ENCODE assay signal across 27 cellular contexts in genomic region chr1:7327849-7328248, GRCh38.
"Had no signal": no experiment of that assay in that cellular context is flagged by ENCODE, and none has a peak within 500 bp of the region (broad histone marks: within the 10 kb centered on the region; RNA-seq: fewer than 3 reads in every experiment).

No MANE protein-coding gene starts in this region.

- H3K36me3 Mint-ChIP-seq: immature natural killer cell; stimulated activated effector memory CD8-positive, alpha-beta T cell treated with anti-CD3 and anti-CD28 coated beads, Interleukin-12 subunit alpha, Interleukin-12 subunit beta, amount 100 ng/mL, for 72 hours had no signal

- H3K36me3 ChIP-seq: left ventricle myocardium inferior, pancreas, prostate gland, suprapubic skin, thoracic aorta, tibial artery, upper lobe of right lung, uterus had no signal

- FAIRE-seq: islet of Langerhans, pancreas had no signal

- DNase-seq: hypothalamus; immature natural killer cell; left ventricle myocardium inferior; naive thymus-derived CD8-positive, alpha-beta T cell; nucleus accumbens; pancreas; posterior cingulate gyrus; retina; right cardiac atrium; stimulated activated CD4-positive, alpha-beta T cell treated with anti-CD3 and anti-CD28 coated beads, Interleukin-12 subunit alpha, Interleukin-12 subunit beta, amount 100 ng/mL, for 4 hours; stimulated activated CD4-positive, alpha-beta T cell treated with anti-CD3 and anti-CD28 coated beads, Interleukin-4, amount 100 ng/mL, for 24 hours; stimulated activated naive CD4-positive, alpha-beta T cell; tibial artery; trophoblast cell; upper lobe of right lung; uterus had no signal

- H3K4me1 ChIP-seq: left ventricle myocardium inferior, pancreas, prostate gland, suprapubic skin, tibial artery, upper lobe of right lung, uterus had no signal

- H3K4me3 ChIP-seq: left ventricle myocardium inferior, pancreas, prostate gland, skin epidermis, suprapubic skin, thoracic aorta, tibial artery, upper lobe of right lung, uterus had no signal

- H3K27me3 ChIP-seq: uterus had no signal

- H3K27ac ChIP-seq: left ventricle myocardium inferior, pancreas, prostate gland, skin epidermis, suprapubic skin, thoracic aorta, tibial artery, upper lobe of right lung, uterus had no signal

- H3K27ac Mint-ChIP-seq: immature natural killer cell; memory B cell; naive thymus-derived CD8-positive, alpha-beta T cell; nephron; stimulated activated effector memory CD8-positive, alpha-beta T cell treated with anti-CD3 and anti-CD28 coated beads, Interleukin-12 subunit alpha, Interleukin-12 subunit beta, amount 100 ng/mL, for 72 hours; stimulated activated naive CD8-positive, alpha-beta T cell treated with anti-CD3 and anti-CD28 coated beads, Interleukin-15, Interleukin-2, amounts not matched to agents 100 ng/mL and 50 ng/mL, for 24 hours had no signal

- H3K9me3 ChIP-seq: pancreas, prostate gland, suprapubic skin, thoracic aorta, tibial artery, upper lobe of right lung, uterus had no signal

- ATAC-seq: naive thymus-derived CD8-positive, alpha-beta T cell; pancreas; right cardiac atrium; sciatic nerve; stimulated activated effector memory CD8-positive, alpha-beta T cell treated with anti-CD3 and anti-CD28 coated beads, Interleukin-12 subunit alpha, Interleukin-12 subunit beta, amount 100 ng/mL, for 72 hours; upper lobe of right lung had no signal

- H3K4me3 Mint-ChIP-seq: immature natural killer cell; memory B cell; naive thymus-derived CD8-positive, alpha-beta T cell; nephron; neural crest cell; stimulated activated effector memory CD8-positive, alpha-beta T cell treated with anti-CD3 and anti-CD28 coated beads, Interleukin-12 subunit alpha, Interleukin-12 subunit beta, amount 100 ng/mL, for 72 hours; stimulated activated naive CD8-positive, alpha-beta T cell treated with anti-CD3 and anti-CD28 coated beads, Interleukin-15, Interleukin-2, amounts not matched to agents 100 ng/mL and 50 ng/mL, for 24 hours had no signal

- H3K4me1 Mint-ChIP-seq: immature natural killer cell; memory B cell; naive thymus-derived CD8-positive, alpha-beta T cell; neural crest cell; stimulated activated effector memory CD8-positive, alpha-beta T cell treated with anti-CD3 and anti-CD28 coated beads, Interleukin-12 subunit alpha, Interleukin-12 subunit beta, amount 100 ng/mL, for 72 hours had no signal
